13 cellular contexts compared by ENCODE assay signal in genomic region chr5:41648976-41649375, GRCh38.
"Had no signal": no experiment of that assay in that cellular context is flagged by ENCODE, and none has a peak within 500 bp of the region (broad histone marks: within the 10 kb centered on the region; RNA-seq: fewer than 3 reads in every experiment).

No MANE protein-coding gene starts in this region.

- ATAC-seq: activated CD8-positive, alpha-beta T cell treated with anti-CD3 and anti-CD28 coated beads for 36 hours; effector memory CD8-positive, alpha-beta T cell; left colon had no signal

- H3K27me3 ChIP-seq: upper lobe of right lung had no signal

- H3K36me3 ChIP-seq: upper lobe of right lung, WERI-Rb-1 had no signal

- H3K4me1 ChIP-seq: upper lobe of right lung had no signal

- H3K9me3 ChIP-seq: upper lobe of right lung had no signal

- H3K4me3 ChIP-seq: upper lobe of right lung had no signal

- DNase-seq: activated CD4-positive, alpha-beta T cell treated with anti-CD3 and anti-CD28 coated beads for 4 hours; activated CD8-positive, alpha-beta memory T cell treated with anti-CD3 and anti-CD28 coated beads, Interleukin-2, amount 50 U/mL, for 48 hours; activated CD8-positive, alpha-beta T cell treated with anti-CD3 and anti-CD28 coated beads for 36 hours; activated naive CD4-positive, alpha-beta T cell; effector memory CD8-positive, alpha-beta T cell; left colon; occipital lobe; stimulated activated CD4-positive, alpha-beta T cell treated with anti-CD3 and anti-CD28 coated beads, Interleukin-2, amount 100 ng/mL, for 48 hours; stimulated activated CD8-positive, alpha-beta memory T cell treated with anti-CD3 and anti-CD28 coated beads, Interleukin-4, amount 100 ng/mL, for 48 hours; T-cell; T1000; upper lobe of right lung; WERI-Rb-1 had no signal

- H3K27ac ChIP-seq: upper lobe of right lung, WERI-Rb-1 had no signal
